16 cellular contexts compared by ENCODE assay signal in genomic region chr2:31227110-31227509, GRCh38.
"Had no signal": no experiment of that assay in that cellular context is flagged by ENCODE, and none has a peak within 500 bp of the region (broad histone marks: within the 10 kb centered on the region; RNA-seq: fewer than 3 reads in every experiment).

No MANE protein-coding gene starts in this region.

- H3K27me3 Mint-ChIP-seq: memory B cell had no signal

- H3K4me1 Mint-ChIP-seq: activated naive CD8-positive, alpha-beta T cell treated with anti-CD3 and anti-CD28 coated beads for 36 hours; natural killer cell had no signal

- DNase-seq: activated CD4-positive, alpha-beta memory T cell treated with anti-CD3 and anti-CD28 coated beads, Interleukin-2, amount 10 ng/mL, durations not matched to agents 7 days and 5 days; activated CD4-positive, alpha-beta T cell treated with anti-CD3 and anti-CD28 coated beads for 4 hours; activated CD8-positive, alpha-beta memory T cell treated with anti-CD3 and anti-CD28 coated beads, Interleukin-2, amount 50 U/mL, for 48 hours; activated gamma-delta T cell; activated naive CD8-positive, alpha-beta T cell treated with anti-CD3 and anti-CD28 coated beads for 36 hours; activated T-cell treated with anti-CD3 and anti-CD28 coated beads, Interleukin-2, amount 50 U/mL, for 72 hours; amygdala; effector CD8-positive, alpha-beta T cell; left lung; natural killer cell; T-helper 17 cell; upper lobe of right lung had no signal

- ATAC-seq: activated T-cell treated with anti-CD3 and anti-CD28 coated beads, Interleukin-2, amount 50 U/mL, for 72 hours; left lung; natural killer cell; T-helper 17 cell; WTC11 had no signal

- H3K27ac Mint-ChIP-seq: activated CD4-positive, alpha-beta memory T cell treated with anti-CD3 and anti-CD28 coated beads, Interleukin-2, amount 10 ng/mL, durations not matched to agents 7 days and 5 days; activated naive CD8-positive, alpha-beta T cell treated with anti-CD3 and anti-CD28 coated beads for 36 hours; activated T-cell treated with anti-CD3 and anti-CD28 coated beads, Interleukin-2, amount 50 U/mL, for 72 hours; memory B cell; natural killer cell; stimulated activated naive CD8-positive, alpha-beta T cell treated with anti-CD3 and anti-CD28 coated beads, Interleukin-15, Interleukin-2, amounts not matched to agents 100 ng/mL and 50 ng/mL, for 24 hours; T-helper 17 cell; WTC11 had no signal

- H3K4me3 Mint-ChIP-seq: activated CD4-positive, alpha-beta memory T cell treated with anti-CD3 and anti-CD28 coated beads, Interleukin-2, amount 10 ng/mL, durations not matched to agents 7 days and 5 days; activated naive CD8-positive, alpha-beta T cell treated with anti-CD3 and anti-CD28 coated beads for 36 hours; activated T-cell treated with anti-CD3 and anti-CD28 coated beads, Interleukin-2, amount 50 U/mL, for 72 hours; brain; natural killer cell; stimulated activated naive CD8-positive, alpha-beta T cell treated with anti-CD3 and anti-CD28 coated beads, Interleukin-15, Interleukin-2, amounts not matched to agents 100 ng/mL and 50 ng/mL, for 24 hours; T-helper 17 cell; WTC11 had no signal

- H3K9me3 Mint-ChIP-seq: activated CD4-positive, alpha-beta memory T cell treated with anti-CD3 and anti-CD28 coated beads, Interleukin-2, amount 10 ng/mL, durations not matched to agents 7 days and 5 days; activated naive CD8-positive, alpha-beta T cell treated with anti-CD3 and anti-CD28 coated beads for 36 hours; activated T-cell treated with anti-CD3 and anti-CD28 coated beads, Interleukin-2, amount 50 U/mL, for 72 hours; brain; memory B cell; natural killer cell; stimulated activated naive CD8-positive, alpha-beta T cell treated with anti-CD3 and anti-CD28 coated beads, Interleukin-15, Interleukin-2, amounts not matched to agents 100 ng/mL and 50 ng/mL, for 24 hours; WTC11 had no signal

- H3K36me3 Mint-ChIP-seq: activated naive CD8-positive, alpha-beta T cell treated with anti-CD3 and anti-CD28 coated beads for 36 hours; brain; natural killer cell; WTC11 had no signal
